In genomic region chr10:72270607-72271281, GRCh38 we compare ENCODE assay signal across 12 cellular contexts. TPM values are rescaled to one million over a fixed set of nuclear protein-coding genes. Genes with fewer than 3 reads are reported as not detected.
A peak's percentile ranks its signal among the peaks of the same experiment; 100 is the strongest.
DNase-seq lines count a peak whose midpoint lies in the region; ATAC-seq and TF ChIP-seq lines count a peak whose summit lies in the region.
"Had no signal": no experiment of that assay in that cellular context is flagged by ENCODE, and none has a peak within 500 bp of the region (broad histone marks: within the 10 kb centered on the region; RNA-seq: fewer than 3 reads in every experiment).

No MANE protein-coding gene starts in this region.

- CTCF ChIA-PET in activated naive CD4-positive, alpha-beta T cell treated with anti-CD3 and anti-CD28 coated beads for 36 hours (lab: Charles Lee): interaction anchor here (0.6 to 1.4 kb wide), 3 partner anchors 11 to 178 kb away, joined by 3 to 4 read pairs (median 3); no protein-coding TSS in a partner anchor

- DNase-seq in activated naive CD4-positive, alpha-beta T cell treated with anti-CD3 and anti-CD28 coated beads for 36 hours: no peak
- no peak for DNase-seq in NT2/D1 (ENCODE audit: low read depth, low spot score)
- no peak for DNase-seq in esophagus squamous epithelium (lab: John Stamatoyannopoulos, UW)
- DNase-seq in spleen: no peak
- no peak for DNase-seq in stimulated activated CD4-positive, alpha-beta T cell treated with anti-CD3 and anti-CD28 coated beads, Interleukin-15, amount 100 ng/mL, for 24 hours
- DNase-seq in DMS79 (lab: John Stamatoyannopoulos, UW): no peak
- DNase-seq: NCI-H446; stimulated activated CD4-positive, alpha-beta T cell treated with anti-CD3 and anti-CD28 coated beads, Interleukin-12 subunit alpha, Interleukin-12 subunit beta, amount 100 ng/mL, for 4 hours had no signal

- H3K36me3 ChIP-seq in NT2/D1 (ENCODE audit: insufficient read depth, insufficient read length, low read length): peaks cover 9% of the 10 kb centered on the region
- peaks cover 0 to 19% (median 16%) of the 10 kb centered on the region in 3 donors for H3K36me3 ChIP-seq in esophagus squamous epithelium
- peaks cover 6 to 17% (median 11%) of the 10 kb centered on the region in 6 donors for H3K36me3 ChIP-seq in spleen

- peak overlapping the region; percentile 3 for H3K9ac ChIP-seq in NT2/D1 (ENCODE audit: insufficient read length, low read depth)

- H3K27ac ChIP-seq in esophagus squamous epithelium: peak overlapping the region in 3 of 4 donors; percentile 13 to 99 (median 97)
- H3K27ac ChIP-seq in spleen: peak overlapping the region in 6 of 8 donors; percentile 7 to 97 (median 49)
- H3K27ac ChIP-seq: HL-60 had no signal

- TF ChIP-seq POLR2A in esophagus squamous epithelium (IDR thresholded peaks at IDR 0.05) (no peak), spleen (IDR thresholded peaks at IDR 0.05) (no peak)

- H3K27me3 Mint-ChIP-seq in activated naive CD4-positive, alpha-beta T cell treated with anti-CD3 and anti-CD28 coated beads, Interleukin-2, amount 50 U/mL, for 24 hours: no peaks in the 10 kb centered on the region
- no peaks in the 10 kb centered on the region for H3K27me3 Mint-ChIP-seq in activated naive CD4-positive, alpha-beta T cell treated with anti-CD3 and anti-CD28 coated beads for 36 hours (ENCODE audit: low read depth)
- H3K27me3 Mint-ChIP-seq: central memory CD8-positive, alpha-beta T cell had no signal

- peak overlapping the region; percentile 1 for H3K27ac Mint-ChIP-seq in activated naive CD4-positive, alpha-beta T cell treated with anti-CD3 and anti-CD28 coated beads, Interleukin-2, amount 50 U/mL, for 24 hours
- no peak overlapping the region for H3K27ac Mint-ChIP-seq in activated naive CD4-positive, alpha-beta T cell treated with anti-CD3 and anti-CD28 coated beads for 36 hours

- 77 to 82% methylated on average over 4 to 5 of the region's 5 CpGs for WGBS in esophagus squamous epithelium, 2 donors
- WGBS in spleen, 5 donors: 88 to 97% (median 94%) methylated on average over 5 of the region's 5 CpGs

- no peak overlapping the region for H3K4me3 ChIP-seq in NT2/D1 (ENCODE audit: insufficient read length, low read depth)
- H3K4me3 ChIP-seq in esophagus squamous epithelium: no peak overlapping the region
- H3K4me3 ChIP-seq in spleen: no peak overlapping the region

- no peaks in the 10 kb centered on the region for H3K9me3 Mint-ChIP-seq in activated naive CD4-positive, alpha-beta T cell treated with anti-CD3 and anti-CD28 coated beads, Interleukin-2, amount 50 U/mL, for 24 hours
- H3K9me3 Mint-ChIP-seq in activated naive CD4-positive, alpha-beta T cell treated with anti-CD3 and anti-CD28 coated beads for 36 hours: no peaks in the 10 kb centered on the region
- H3K9me3 Mint-ChIP-seq: central memory CD8-positive, alpha-beta T cell had no signal

- H3K27me3 ChIP-seq in NT2/D1 (ENCODE audit: insufficient read depth, insufficient read length) (no peaks in the 10 kb centered on the region), esophagus squamous epithelium (no peaks in the 10 kb centered on the region), spleen (replicated peaks in 1 of 7) (no peaks in the 10 kb centered on the region)

- TF ChIP-seq CTCF in esophagus squamous epithelium (IDR thresholded peaks at IDR 0.05): no peak
- TF ChIP-seq CTCF in spleen (IDR thresholded peaks at IDR 0.05 in 8 of 11, conservative IDR thresholded peaks at IDR 0.05 in 3 of 11): no peak

- no peak for ATAC-seq in GM18517 (IDR thresholded peaks at IDR 0.05; ENCODE audit: unreplicated experiment)

- H3K4me1 ChIP-seq in NT2/D1 (ENCODE audit: insufficient read depth, insufficient read length) (peaks cover 12% of the 10 kb centered on the region), esophagus squamous epithelium (peaks cover 11 to 29% (median 13%) of the 10 kb centered on the region in 3 donors), spleen (peaks cover 9 to 48% (median 23%) of the 10 kb centered on the region in 6 donors)

- H3K4me1 Mint-ChIP-seq in activated naive CD4-positive, alpha-beta T cell treated with anti-CD3 and anti-CD28 coated beads, Interleukin-2, amount 50 U/mL, for 24 hours: peaks cover 27% of the 10 kb centered on the region
- H3K4me1 Mint-ChIP-seq in activated naive CD4-positive, alpha-beta T cell treated with anti-CD3 and anti-CD28 coated beads for 36 hours (ENCODE audit: low read depth): peaks cover 19% of the 10 kb centered on the region

- no peak overlapping the region for H3K4me3 Mint-ChIP-seq in activated naive CD4-positive, alpha-beta T cell treated with anti-CD3 and anti-CD28 coated beads, Interleukin-2, amount 50 U/mL, for 24 hours
- H3K4me3 Mint-ChIP-seq in activated naive CD4-positive, alpha-beta T cell treated with anti-CD3 and anti-CD28 coated beads for 36 hours: no peak overlapping the region

- peaks cover 11% of the 10 kb centered on the region for H3K36me3 Mint-ChIP-seq in activated naive CD4-positive, alpha-beta T cell treated with anti-CD3 and anti-CD28 coated beads, Interleukin-2, amount 50 U/mL, for 24 hours
- peaks cover 26% of the 10 kb centered on the region for H3K36me3 Mint-ChIP-seq in activated naive CD4-positive, alpha-beta T cell treated with anti-CD3 and anti-CD28 coated beads for 36 hours (ENCODE audit: low read depth)

- intact Hi-C loops in activated naive CD4-positive, alpha-beta T cell treated with anti-CD3 and anti-CD28 coated beads for 36 hours (cut with micrococcal nuclease): no loop called here
- intact Hi-C loops in esophagus squamous epithelium (cut with DNase I) (no loop called here), spleen (cut with DNase I; ENCODE audit: low total_unique reads) (loop anchor here (10.0 kb wide), 1 partner anchor 56 kb away; the partner anchor contains the start of genes ANAPC16 and ASCC1)

- H3K9me3 ChIP-seq in NT2/D1 (ENCODE audit: insufficient read depth, low read length) (no peaks in the 10 kb centered on the region), esophagus squamous epithelium (no peaks in the 10 kb centered on the region), spleen (no peaks in the 10 kb centered on the region)

RNA-seq across cellular contexts. Expression of gene DDIT4, which starts 3.0 kb away (rescaled TPM):
- total RNA-seq in activated naive CD4-positive, alpha-beta T cell treated with anti-CD3 and anti-CD28 coated beads for 36 hours: 100 to 1,000 TPM; 684 to 689 TPM
- total RNA-seq in esophagus squamous epithelium (100 to 1,000 TPM in 3 of 4 donors, 10 to 100 TPM in 1; 49.4 to 384 (median 138) TPM), spleen (100 to 1,000 TPM; 103 to 308 (median 249) TPM)
- 100 to 1,000 TPM in 2 of 3 donors, 10 to 100 TPM in 1; 99.3 to 247 (median 209) TPM for polyA plus RNA-seq in spleen

RNA-seq across cellular contexts. Expression of gene ASCC1, which starts 54.7 kb away (rescaled TPM):
- total RNA-seq in activated naive CD4-positive, alpha-beta T cell treated with anti-CD3 and anti-CD28 coated beads for 36 hours: 10 to 100 TPM; 61.6 to 68.5 TPM
- total RNA-seq in esophagus squamous epithelium (10 to 100 TPM; 18.7 to 28.4 (median 24.7) TPM), spleen (10 to 100 TPM; 23.7 to 41.7 (median 37.9) TPM)
- polyA plus RNA-seq in spleen: 10 to 100 TPM; 11.9 to 22.0 (median 18.4) TPM

RNA-seq across cellular contexts. Expression of gene ANAPC16, which starts 54.9 kb away (rescaled TPM):
- total RNA-seq in activated naive CD4-positive, alpha-beta T cell treated with anti-CD3 and anti-CD28 coated beads for 36 hours: 100 to 1,000 TPM; 127 to 128 TPM
- 100 to 1,000 TPM in 1 of 4 donors, 10 to 100 TPM in 3; 34.2 to 104 (median 58.1) TPM for total RNA-seq in esophagus squamous epithelium
- total RNA-seq in spleen: 100 to 1,000 TPM in 3 of 7 donors, 10 to 100 TPM in 4; 70.8 to 115 (median 97.2) TPM
- 100 to 1,000 TPM; 182 to 239 (median 224) TPM for polyA plus RNA-seq in spleen
